In genomic region chr3:69088033-69088432, GRCh38 we compare ENCODE assay signal across 7 cellular contexts. TPM values are rescaled to one million over a fixed set of nuclear protein-coding genes. Genes with fewer than 3 reads are reported as not detected.
DNase-seq lines count a peak whose midpoint lies in the region; ATAC-seq, FAIRE-seq and TF ChIP-seq lines count a peak whose summit lies in the region.

No MANE protein-coding gene starts in this region.

- CTCF ChIA-PET in GM12878 (lab: Yijun Ruan, JAX) = interaction anchor here (0.6 to 2.2 kb wide), 6 partner anchors 9 to 218 kb away, joined by 3 to 6 read pairs (median 4); partner anchors contain the start of gene EOGT
- CTCF ChIA-PET in naive thymus-derived CD4-positive, alpha-beta T cell (lab: Charles Lee) = no interaction called here

- SMC1A ChIA-PET in GM12878 (lab: Charles Lee; ENCODE audit: uncharacterized antibody, unreplicated experiment) = interaction anchor here (0.7 to 19.6 kb wide), 10 partner anchors 8 to 66 kb away, joined by 3 to 234 read pairs (median 8); partner anchors contain the start of gene TMF1

- peak overlapping the region; percentile 80 to 98 (median 86) for H3K27ac Mint-ChIP-seq in naive thymus-derived CD4-positive, alpha-beta T cell

- TF ChIP-seq RAD21 in GM12878 (IDR thresholded peaks at IDR 0.05; ENCODE audit: insufficient read depth, low read depth, low read length) = no peak

- peak overlapping the region; percentile 8 for H3K9ac ChIP-seq in GM12878 (ENCODE audit: control insufficient read depth, insufficient read depth, low read length)

- peaks cover 0 to 6% of the 10 kb centered on the region in 2 experiments; a peak in 1 of 4 replicates for H3K36me3 ChIP-seq in GM12878 (ENCODE audit: control insufficient read depth in 2 of 2, insufficient read depth in 2 of 2, low read length in 1 of 2)
- peaks cover 0 to 5% (median 0%) of the 10 kb centered on the region in 3 experiments for H3K36me3 ChIP-seq in naive thymus-derived CD4-positive, alpha-beta T cell (ENCODE audit: control insufficient read depth in 2 of 3, insufficient read depth in 3 of 3, low read length in 3 of 3)

- H3K4me1 Mint-ChIP-seq in naive thymus-derived CD4-positive, alpha-beta T cell = peaks cover 51 to 73% (median 66%) of the 10 kb centered on the region in 7 donors

- no peak overlapping the region for H2AFZ ChIP-seq in GM12878 (ENCODE audit: control insufficient read depth, low read depth, low read length)

- FAIRE-seq in GM12878 (lab: Jason Lieb, UNC) = no peak

- DNase-seq in GM12878 (ENCODE audit: low read depth, low spot score) (no peak), Ammon's horn (ENCODE audit: low spot score) (no peak), GM13976 (ENCODE audit: low spot score) (no peak)
- no peak for DNase-seq in naive thymus-derived CD4-positive, alpha-beta T cell

- peak overlapping the region; percentile 73 for H3K4me3 ChIP-seq in GM12878
- peak overlapping the region; percentile 12 for H3K4me3 ChIP-seq in naive thymus-derived CD4-positive, alpha-beta T cell (ENCODE audit: low read length)

- peak overlapping the region; percentile 46 for H3K4me2 ChIP-seq in GM12878 (ENCODE audit: control insufficient read depth, insufficient read depth)

- no peak for TF ChIP-seq EP300 in GM12878 (IDR thresholded peaks at IDR 0.05; ENCODE audit: borderline replicate concordance in 1 of 2, control insufficient read depth in 1 of 2, low read depth in 2 of 2, low read length in 2 of 2)

- H3K27me3 ChIP-seq in GM12878 (replicated peaks in 1 of 2; ENCODE audit: control insufficient read depth in 2 of 2, insufficient read depth in 2 of 2, low read length in 1 of 2) = no peaks in the 10 kb centered on the region
- H3K27me3 ChIP-seq in naive thymus-derived CD4-positive, alpha-beta T cell (ENCODE audit: control insufficient read depth in 2 of 2, insufficient read depth in 2 of 2, low read length in 2 of 2) = no peaks in the 10 kb centered on the region

- no peak for TF ChIP-seq CTCF in GM12878 (IDR thresholded peaks at IDR 0.05 in 2 of 3, conservative IDR thresholded peaks at IDR 0.05 in 1 of 3; ENCODE audit: control insufficient read depth in 2 of 3, extremely low read depth in 1 of 3, insufficient read depth in 1 of 3, low read depth in 3 of 3, low read length in 3 of 3)
- TF ChIP-seq CTCF in GM13976 (IDR thresholded peaks at IDR 0.05; ENCODE audit: borderline replicate concordance, control extremely low read depth, extremely low read depth, insufficient read depth, missing control alignments) = no peak

- peaks cover 0 to 51% (median 17%) of the 10 kb centered on the region in 5 donors for H3K36me3 Mint-ChIP-seq in naive thymus-derived CD4-positive, alpha-beta T cell

- POLR2A ChIA-PET in GM12878 (lab: Charles Lee) = interaction anchor here (0.7 to 2.1 kb wide), 4 partner anchors 10 to 44 kb away, joined by 3 to 5 read pairs (median 4); no protein-coding TSS in a partner anchor
- POLR2A ChIA-PET in naive thymus-derived CD4-positive, alpha-beta T cell (lab: Charles Lee) = interaction anchor here (0.6 to 1.6 kb wide), 5 partner anchors 18 to 37 kb away, joined by 3 to 8 read pairs (median 3); partner anchors contain the start of gene TMF1

- ATAC-seq in GM18907 (IDR thresholded peaks at IDR 0.05; ENCODE audit: unreplicated experiment) = peak; percentile 34
- peak; percentile 28 for ATAC-seq in HG03103 (IDR thresholded peaks at IDR 0.05; ENCODE audit: low read depth, unreplicated experiment)
- peak; percentile 26 for ATAC-seq in GM12878
- no peak for ATAC-seq in naive thymus-derived CD4-positive, alpha-beta T cell
- ATAC-seq in HG02970 (IDR thresholded peaks at IDR 0.05; ENCODE audit: low FRiP score, unreplicated experiment) = no peak

- no peaks in the 10 kb centered on the region for H3K27me3 Mint-ChIP-seq in naive thymus-derived CD4-positive, alpha-beta T cell

- in situ Hi-C loops in GM12878 (cut with MboI) (no loop called here), GM13976 (cut with MboI; ENCODE audit: low sequenced_read_pairs, unreplicated experiment) (no loop called here)

- no peaks in the 10 kb centered on the region for H3K9me3 ChIP-seq in GM12878 (replicated peaks; ENCODE audit: control insufficient read depth, insufficient read depth, low read length)
- H3K9me3 ChIP-seq in naive thymus-derived CD4-positive, alpha-beta T cell (ENCODE audit: control insufficient read depth in 2 of 3, low read length in 3 of 3) = no peaks in the 10 kb centered on the region

- intact Hi-C loops in GM12878 (cut with micrococcal nuclease; ENCODE audit: unreplicated experiment) = loop anchor here (5.0 to 10.0 kb wide), 2 partner anchors 76 to 1433 kb away; partner anchors contain the start of genes EOGT and SUCLG2
- intact Hi-C loops in naive thymus-derived CD4-positive, alpha-beta T cell (cut with micrococcal nuclease) = loop anchor here in 1 of 2 donors (10.0 kb wide), 1 partner anchor 1977 kb away; no protein-coding TSS in a partner anchor

- peak overlapping the region; percentile 76 to 98 (median 92) for H3K4me3 Mint-ChIP-seq in naive thymus-derived CD4-positive, alpha-beta T cell

- RAD21 ChIA-PET in GM12878 (lab: Charles Lee; ENCODE audit: unreplicated experiment) = interaction anchor here (0.5 to 16.7 kb wide), 4 partner anchors 8 to 37 kb away, joined by 3 to 152 read pairs (median 10); partner anchors contain the start of genes TMF1 and UBA3

- H4K20me1 ChIP-seq in GM12878 (ENCODE audit: control insufficient read depth, insufficient read depth) = no peaks in the 10 kb centered on the region

- no peak for TF ChIP-seq POLR2A in GM12878 (IDR thresholded peaks at IDR 0.05; ENCODE audit: low read depth, low read length)

- no TSS peak for BruUV-seq in GM12878 (replicated peaks; lab: Mats Ljungman, UMichigan)

- peaks cover 36% of the 10 kb centered on the region for H3K4me1 ChIP-seq in GM12878 (ENCODE audit: control insufficient read depth, insufficient read depth, low read length)
- H3K4me1 ChIP-seq in naive thymus-derived CD4-positive, alpha-beta T cell (ENCODE audit: control insufficient read depth in 2 of 2, insufficient read depth in 2 of 2, low read length in 2 of 2) = peaks cover 57 to 64% of the 10 kb centered on the region in 2 donors

- H3K27ac ChIP-seq in GM12878 (ENCODE audit: control insufficient read depth, insufficient read depth) = peak overlapping the region; percentile 54
- H3K27ac ChIP-seq in naive thymus-derived CD4-positive, alpha-beta T cell (ENCODE audit: low read depth, low read length) = peak overlapping the region; percentile 76

- 0% methylated on average over 2 of the region's 2 CpGs for WGBS in GM12878 (ENCODE audit: insufficient coverage, insufficient replicate concordance, low lambda C conversion rate, missing lambda C conversion rate)

- H3K79me2 ChIP-seq in GM12878 (ENCODE audit: control insufficient read depth, insufficient read depth, low read length) = peaks cover 84% of the 10 kb centered on the region

- peaks cover 0 to 2% (median 0%) of the 10 kb centered on the region in 11 donors for H3K9me3 Mint-ChIP-seq in naive thymus-derived CD4-positive, alpha-beta T cell

RNA-seq across cellular contexts. Expression of gene ARL6IP5, which starts 3.3 kb away (rescaled TPM):
- total RNA-seq in GM12878 (2013; cell fraction: nucleolus; rRNA removed) = 74.1 and 86.4 TPM in 2 replicates
- 95.9 and 109 TPM in 2 replicates for total RNA-seq in GM12878 (2014; rRNA removed)
- total RNA-seq in GM12878 (2014; rRNA removed; fragmentation: Illumina TruSeq; extraction: Trizol) = 77.9 and 78.2 TPM in 2 replicates
- total RNA-seq in GM12878 (2021) = 95.7 and 98.3 TPM in 2 replicates
- polyA plus RNA-seq in GM12878 (2011; ENCODE audit: low read depth) = 42.4 TPM
- polyA plus RNA-seq in GM12878 (2011; rRNA removed) = 244 and 334 TPM in 2 replicates
- 123 and 129 TPM in 2 replicates for polyA plus RNA-seq in GM12878 (2011; cell fraction: cytosol; rRNA removed)
- 51.0 and 59.5 TPM in 2 replicates for polyA plus RNA-seq in GM12878 (2011; cell fraction: nucleus; rRNA removed)
- 62.8 and 88.5 TPM in 2 replicates for polyA plus RNA-seq in GM12878 (2012)
- 139 and 158 TPM in 2 replicates for polyA plus RNA-seq in GM12878 (2014; fragmentation: Illumina TruSeq; extraction: Trizol)
- polyA plus RNA-seq in GM12878 (2014; fragmentation: Nextera tagmentation; extraction: Ambion mirVana) = 100 to 1,000 TPM; 269 to 310 TPM
- polyA plus RNA-seq in GM12878 (2014; rRNA removed) = 84.1 and 95.2 TPM in 2 replicates
- polyA plus RNA-seq in GM12878 (2016; fragmentation: Nextera tagmentation; extraction: Ambion mirVana) = 100 to 1,000 TPM; 156 to 162 TPM
- polyA minus RNA-seq in GM12878 (2011; rRNA and poly(A)+ RNA removed) = 134 and 166 TPM in 2 replicates
- 41.7 and 42.1 TPM in 2 replicates for polyA minus RNA-seq in GM12878 (2011; cell fraction: cytosol; rRNA and poly(A)+ RNA removed)
- polyA minus RNA-seq in GM12878 (2011; cell fraction: nucleus; rRNA and poly(A)+ RNA removed) = 21.5 and 32.9 TPM in 2 replicates
- 100 to 1,000 TPM in 4 of 5 experiments, 10 to 100 TPM in 1; 75.8 to 226 (median 119) TPM for total RNA-seq in naive thymus-derived CD4-positive, alpha-beta T cell
- 100 to 1,000 TPM; 330 to 457 TPM for polyA plus RNA-seq in naive thymus-derived CD4-positive, alpha-beta T cell

RNA-seq across cellular contexts. Expression of gene UBA3, which starts 7.9 kb away (rescaled TPM):
- 154 and 155 TPM in 2 replicates for total RNA-seq in GM12878 (2013; cell fraction: nucleolus; rRNA removed)
- total RNA-seq in GM12878 (2014; rRNA removed) = 77.0 and 95.8 TPM in 2 replicates
- total RNA-seq in GM12878 (2014; rRNA removed; fragmentation: Illumina TruSeq; extraction: Trizol) = 83.8 and 92.5 TPM in 2 replicates
- total RNA-seq in GM12878 (2021) = 72.5 and 73.9 TPM in 2 replicates
- 16.8 TPM for polyA plus RNA-seq in GM12878 (2011; ENCODE audit: low read depth)
- polyA plus RNA-seq in GM12878 (2011; rRNA removed) = 116 and 190 TPM in 2 replicates
- polyA plus RNA-seq in GM12878 (2011; cell fraction: cytosol; rRNA removed) = 38.9 and 49.0 TPM in 2 replicates
- polyA plus RNA-seq in GM12878 (2011; cell fraction: nucleus; rRNA removed) = 102 and 104 TPM in 2 replicates
- polyA plus RNA-seq in GM12878 (2012) = 32.1 and 36.7 TPM in 2 replicates
- polyA plus RNA-seq in GM12878 (2014; fragmentation: Illumina TruSeq; extraction: Trizol) = 103 and 139 TPM in 2 replicates
- 100 to 1,000 TPM; 106 to 131 TPM for polyA plus RNA-seq in GM12878 (2014; fragmentation: Nextera tagmentation; extraction: Ambion mirVana)
- 64.8 and 72.9 TPM in 2 replicates for polyA plus RNA-seq in GM12878 (2014; rRNA removed)
- 100 to 1,000 TPM; 100 to 108 TPM for polyA plus RNA-seq in GM12878 (2016; fragmentation: Nextera tagmentation; extraction: Ambion mirVana)
- polyA minus RNA-seq in GM12878 (2011; rRNA and poly(A)+ RNA removed) = 38.1 and 50.0 TPM in 2 replicates
- polyA minus RNA-seq in GM12878 (2011; cell fraction: cytosol; rRNA and poly(A)+ RNA removed) = 21.7 and 27.0 TPM in 2 replicates
- 40.0 and 61.1 TPM in 2 replicates for polyA minus RNA-seq in GM12878 (2011; cell fraction: nucleus; rRNA and poly(A)+ RNA removed)
- 100 to 1,000 TPM in 1 of 5 experiments, 10 to 100 TPM in 4; 51.1 to 120 (median 70.8) TPM for total RNA-seq in naive thymus-derived CD4-positive, alpha-beta T cell
- polyA plus RNA-seq in naive thymus-derived CD4-positive, alpha-beta T cell = 10 to 100 TPM; 36.6 to 44.8 TPM

RNA-seq across cellular contexts. Expression of gene LMOD3, which starts 34.4 kb away (rescaled TPM):
- not detected in 2 replicates for total RNA-seq in GM12878 (2013; cell fraction: nucleolus; rRNA removed)
- total RNA-seq in GM12878 (2014; rRNA removed) (0.06 TPM in 1 of 2 replicates, not detected in the other), GM12878 (2014; rRNA removed; fragmentation: Illumina TruSeq; extraction: Trizol) (0.05 and 0.09 TPM in 2 replicates), GM12878 (2021) (0.08 TPM in 1 of 2 replicates, not detected in the other)
- polyA plus RNA-seq in GM12878 (2011; ENCODE audit: low read depth) = not detected
- polyA plus RNA-seq in GM12878 (2011; rRNA removed) (not detected in 2 replicates), GM12878 (2014; fragmentation: Illumina TruSeq; extraction: Trizol) (0.04 TPM in 1 of 2 replicates, not detected in the other), GM12878 (2014; fragmentation: Nextera tagmentation; extraction: Ambion mirVana) (under 1 TPM; 0.11 to 0.13 TPM), GM12878 (2014; rRNA removed) (0.04 and 0.13 TPM in 2 replicates), GM12878 (2016; fragmentation: Nextera tagmentation; extraction: Ambion mirVana) (under 1 TPM; 0.09 to 0.20 TPM)
- polyA plus RNA-seq in GM12878 (2011; cell fraction: cytosol; rRNA removed) = not detected in 2 replicates
- not detected in 2 replicates for polyA plus RNA-seq in GM12878 (2011; cell fraction: nucleus; rRNA removed)
- 0.03 and 0.08 TPM in 2 replicates for polyA plus RNA-seq in GM12878 (2012)
- not detected in 2 replicates for polyA minus RNA-seq in GM12878 (2011; rRNA and poly(A)+ RNA removed)
- polyA minus RNA-seq in GM12878 (2011; cell fraction: cytosol; rRNA and poly(A)+ RNA removed) = not detected in 2 replicates
- polyA minus RNA-seq in GM12878 (2011; cell fraction: nucleus; rRNA and poly(A)+ RNA removed) = not detected in 2 replicates
- total RNA-seq in naive thymus-derived CD4-positive, alpha-beta T cell = not detected
- under 1 TPM in 1 of 2 donors, not detected in 1; 0.05 TPM for polyA plus RNA-seq in naive thymus-derived CD4-positive, alpha-beta T cell

RNA-seq across cellular contexts. Expression of gene TMF1, which starts 35.9 kb away (rescaled TPM):
- 88.0 and 127 TPM in 2 replicates for total RNA-seq in GM12878 (2013; cell fraction: nucleolus; rRNA removed)
- 15.8 and 16.5 TPM in 2 replicates for total RNA-seq in GM12878 (2014; rRNA removed)
- total RNA-seq in GM12878 (2014; rRNA removed; fragmentation: Illumina TruSeq; extraction: Trizol) = 22.9 and 23.2 TPM in 2 replicates
- 18.5 and 19.0 TPM in 2 replicates for total RNA-seq in GM12878 (2021)
- polyA plus RNA-seq in GM12878 (2011; ENCODE audit: low read depth) = 8.5 TPM
- polyA plus RNA-seq in GM12878 (2011; rRNA removed) = 17.1 and 33.3 TPM in 2 replicates
- polyA plus RNA-seq in GM12878 (2011; cell fraction: cytosol; rRNA removed) = 6.1 and 6.8 TPM in 2 replicates
- 10.8 and 21.1 TPM in 2 replicates for polyA plus RNA-seq in GM12878 (2011; cell fraction: nucleus; rRNA removed)
- polyA plus RNA-seq in GM12878 (2012) = 18.8 and 25.0 TPM in 2 replicates
- 18.1 and 20.5 TPM in 2 replicates for polyA plus RNA-seq in GM12878 (2014; fragmentation: Illumina TruSeq; extraction: Trizol)
- 1 to 10 TPM; 7.1 to 7.9 TPM for polyA plus RNA-seq in GM12878 (2014; fragmentation: Nextera tagmentation; extraction: Ambion mirVana)
- 13.3 and 23.8 TPM in 2 replicates for polyA plus RNA-seq in GM12878 (2014; rRNA removed)
- 10 to 100 TPM; 23.4 to 24.5 TPM for polyA plus RNA-seq in GM12878 (2016; fragmentation: Nextera tagmentation; extraction: Ambion mirVana)
- 22.6 and 29.0 TPM in 2 replicates for polyA minus RNA-seq in GM12878 (2011; rRNA and poly(A)+ RNA removed)
- polyA minus RNA-seq in GM12878 (2011; cell fraction: cytosol; rRNA and poly(A)+ RNA removed) = 8.6 and 10.2 TPM in 2 replicates
- 16.4 and 18.5 TPM in 2 replicates for polyA minus RNA-seq in GM12878 (2011; cell fraction: nucleus; rRNA and poly(A)+ RNA removed)
- total RNA-seq in naive thymus-derived CD4-positive, alpha-beta T cell = 10 to 100 TPM; 41.3 to 71.8 (median 52.8) TPM
- 10 to 100 TPM; 36.1 to 37.8 TPM for polyA plus RNA-seq in naive thymus-derived CD4-positive, alpha-beta T cell

Comparison
In these comparisons a context has a peak if more than half of its experiments do, and no peak if none do; other contexts are left out.
1. ATAC-seq: peak in GM18907 (single experiment), HG03103 (single experiment) and GM12878 (single experiment); none in naive thymus-derived CD4-positive, alpha-beta T cell (single experiment) and HG02970 (single experiment).